In genomic region chr4:158147151-158147550, GRCh38 we compare ENCODE assay signal across 21 cellular contexts. TPM values are rescaled to one million over a fixed set of nuclear protein-coding genes. Genes with fewer than 3 reads are reported as not detected.
"Had no signal": no experiment of that assay in that cellular context is flagged by ENCODE, and none has a peak within 500 bp of the region (broad histone marks: within the 10 kb centered on the region; RNA-seq: fewer than 3 reads in every experiment).

No MANE protein-coding gene starts in this region.

- H3K4me1 ChIP-seq: lower lobe of right lung, neural progenitor cell, parathyroid adenoma, right lobe of liver, upper lobe of left lung had no signal

- ATAC-seq: left colon; lower lobe of right lung; mucosa of descending colon; natural killer cell treated with Interleukin-12 subunit alpha and Interleukin-12 subunit beta and Interleukin-15 and Interleukin-18, amount 100 ng/mL, for 72 hours; right lobe of liver; stimulated activated naive B cell treated with anti-CD40 and anti-IgM and Interleukin-4, amounts not matched to agents 10 μg/mL and 1 μg/mL and 100 μg/mL, for 72 hours; stimulated activated naive CD8-positive, alpha-beta T cell treated with anti-CD3 and anti-CD28 coated beads, Interleukin-15, amount 100 ng/mL, for 72 hours had no signal

- H3K27me3 ChIP-seq: hepatocyte, neural progenitor cell, right lobe of liver, testis, tibial artery, upper lobe of left lung had no signal

- DNase-seq: cortex of kidney; effector CD4-positive, alpha-beta T cell; kidney; left colon; left ventricle myocardium inferior; lower lobe of right lung; mucosa of descending colon; naive B cell; right lobe of liver; small intestine; stimulated activated CD4-positive, alpha-beta T cell treated with anti-CD3 and anti-CD28 coated beads, Interleukin-15, amount 100 ng/mL, for 24 hours; stimulated activated CD4-positive, alpha-beta T cell treated with anti-CD3 and anti-CD28 coated beads, Interleukin-2, amount 100 ng/mL, for 48 hours; stimulated activated naive B cell treated with anti-CD40 and anti-IgM and Interleukin-4, amounts not matched to agents 10 μg/mL and 1 μg/mL and 100 μg/mL, for 72 hours; stimulated activated naive CD8-positive, alpha-beta T cell treated with anti-CD3 and anti-CD28 coated beads, Interleukin-15, amount 100 ng/mL, for 72 hours; testis; tibial artery; upper lobe of left lung had no signal

- H3K36me3 ChIP-seq: lower lobe of right lung, neural progenitor cell, right lobe of liver, upper lobe of left lung had no signal

- H3K27ac ChIP-seq: hepatocyte, left ventricle myocardium inferior, lower lobe of right lung, neural progenitor cell, parathyroid adenoma, right lobe of liver, testis, tibial artery, upper lobe of left lung had no signal

- H3K9me3 ChIP-seq: left ventricle myocardium inferior, lower lobe of right lung, mucosa of descending colon, right lobe of liver, testis, tibial artery, upper lobe of left lung had no signal

- H3K4me3 ChIP-seq: hepatocyte, left ventricle myocardium inferior, lower lobe of right lung, mucosa of descending colon, neural progenitor cell, right lobe of liver, testis, tibial artery, upper lobe of left lung had no signal

RNA-seq across cellular contexts. Expression of gene GASK1B, which starts 25.7 kb away (rescaled TPM):
- total RNA-seq: natural killer cell treated with Interleukin-12 subunit alpha and Interleukin-12 subunit beta and Interleukin-15 and Interleukin-18, amount 100 ng/mL, for 72 hours had no signal
